Comparison of ENCODE assay signal across 1 cellular context in genomic region chr20:3248167-3248992, GRCh38.
TF ChIP-seq lines count a peak whose summit lies in the region.

No MANE protein-coding gene starts in this region.

TF ChIP-seq in HepG2, 621 proteins besides CTCF, POLR2A, EP300 and RAD21 (continued from another document and continues in another):
- TF ChIP-seq RBFOX2 (IDR thresholded peaks at IDR 0.05; ENCODE audit: low read depth, low read length) (no peak), GTF3A (CRISPR knock-in tag; conservative IDR thresholded peaks at IDR 0.05) (no peak), REXO4 (CRISPR knock-in tag; IDR thresholded peaks at IDR 0.05; ENCODE audit: borderline replicate concordance) (no peak), ZHX1 (CRISPR knock-in tag; IDR thresholded peaks at IDR 0.05; ENCODE audit: low read depth) (0 out of 2 replicates have a peak, but pooled peaks have one; percentile 45), ZBTB49 (CRISPR knock-in tag; IDR thresholded peaks at IDR 0.05; ENCODE audit: borderline replicate concordance) (no peak), ZNF317 (CRISPR knock-in tag; IDR thresholded peaks at IDR 0.05) (no peak), ZFP1 (CRISPR knock-in tag; IDR thresholded peaks at IDR 0.05) (no peak), FOSL2 (CRISPR knock-in tag; IDR thresholded peaks at IDR 0.05) (no peak), WIZ (CRISPR knock-in tag; IDR thresholded peaks at IDR 0.05) (no peak), ZMYM4 (CRISPR knock-in tag; IDR thresholded peaks at IDR 0.05) (no peak; the same call in 1 of the 2 replicates), MXD4 (CRISPR knock-in tag; IDR thresholded peaks at IDR 0.05) (no peak), ZNF629 (CRISPR knock-in tag; conservative IDR thresholded peaks at IDR 0.05) (no peak), ATF5 (CRISPR knock-in tag; IDR thresholded peaks at IDR 0.05; ENCODE audit: low read depth) (no peak), PHF21A (CRISPR knock-in tag; IDR thresholded peaks at IDR 0.05) (no peak), MTA1 (CRISPR knock-in tag; IDR thresholded peaks at IDR 0.05; ENCODE audit: borderline replicate concordance) (peak; percentile 65; the same call in 1 of the 2 replicates), KAT8 (CRISPR knock-in tag; IDR thresholded peaks at IDR 0.05) (0 out of 2 replicates have a peak, but pooled peaks have one; percentile 42), PHF8 (CRISPR knock-in tag; IDR thresholded peaks at IDR 0.05) (peak; percentile 27; the same call in 1 of the 2 replicates), ATF7-NPFF (CRISPR knock-in tag; IDR thresholded peaks at IDR 0.05; ENCODE audit: low read depth) (no peak), ZNF75D (CRISPR knock-in tag; IDR thresholded peaks at IDR 0.05; ENCODE audit: borderline replicate concordance) (no peak), ZNF580 (CRISPR knock-in tag; IDR thresholded peaks at IDR 0.05; ENCODE audit: borderline replicate concordance, low read depth) (no peak), ZBTB1 (CRISPR knock-in tag; IDR thresholded peaks at IDR 0.05; ENCODE audit: borderline replicate concordance) (no peak), MYPOP (CRISPR knock-in tag; IDR thresholded peaks at IDR 0.05) (0 out of 2 replicates have a peak, but pooled peaks have one; percentile 16), ZFP36L1 (CRISPR knock-in tag; IDR thresholded peaks at IDR 0.05) (peak; percentile 58; the same call in 1 of the 2 replicates), ZNF687 (CRISPR knock-in tag; IDR thresholded peaks at IDR 0.05) (peak; percentile 90), SRSF1 (optimal IDR thresholded peaks at IDR 0.05; ENCODE audit: low read depth, low read length) (no peak), ZNF766 (CRISPR knock-in tag; IDR thresholded peaks at IDR 0.05; ENCODE audit: borderline replicate concordance) (0 out of 2 replicates have a peak, but pooled peaks have one; percentile 23), TARDBP (CRISPR knock-in tag; IDR thresholded peaks at IDR 0.05) (no peak), ZHX2 (IDR thresholded peaks at IDR 0.05; ENCODE audit: low read depth) (no peak), ZHX2 (CRISPR knock-in tag; IDR thresholded peaks at IDR 0.05; ENCODE audit: borderline replicate concordance) (no peak), ZNF276 (CRISPR knock-in tag; IDR thresholded peaks at IDR 0.05; ENCODE audit: low read depth) (0 out of 2 replicates have a peak, but pooled peaks have one; percentile 34), CREBL2 (CRISPR knock-in tag; IDR thresholded peaks at IDR 0.05; ENCODE audit: borderline replicate concordance) (no peak), ZNF430 (CRISPR knock-in tag; IDR thresholded peaks at IDR 0.05) (no peak), ZNF546 (CRISPR knock-in tag; conservative IDR thresholded peaks at IDR 0.05) (peak; percentile 70; the same call in 1 of the 2 replicates), TBX2 (CRISPR knock-in tag; IDR thresholded peaks at IDR 0.05; ENCODE audit: borderline replicate concordance) (peak; percentile 50; the same call in 1 of the 2 replicates), STAG1 (CRISPR knock-in tag; IDR thresholded peaks at IDR 0.05) (peak; percentile 58), KDM1A (CRISPR knock-in tag; IDR thresholded peaks at IDR 0.05) (no peak), NFYB (CRISPR knock-in tag; IDR thresholded peaks at IDR 0.05) (no peak), ZNF782 (CRISPR knock-in tag; IDR thresholded peaks at IDR 0.05; ENCODE audit: borderline replicate concordance) (no peak), ZNF558 (CRISPR knock-in tag; IDR thresholded peaks at IDR 0.05; ENCODE audit: borderline replicate concordance) (no peak), MAZ (IDR thresholded peaks at IDR 0.05; ENCODE audit: borderline replicate concordance, low read depth, low read length) (no peak), MAZ (CRISPR knock-in tag; IDR thresholded peaks at IDR 0.05; ENCODE audit: low read depth) (peak; percentile 60; the same call in 1 of the 2 replicates), SP1 (IDR thresholded peaks at IDR 0.05) (no peak), SP1 (CRISPR knock-in tag; IDR thresholded peaks at IDR 0.05) (no peak), ZNF773 (CRISPR knock-in tag; IDR thresholded peaks at IDR 0.05; ENCODE audit: borderline replicate concordance) (peak; percentile 48; the same call in 1 of the 2 replicates), SMARCC2 (IDR thresholded peaks at IDR 0.05) (no peak)
